Comparison of ENCODE assay signal across 30 cellular contexts in genomic region chr18:460302-460701, GRCh38. TPM values are rescaled to one million over a fixed set of nuclear protein-coding genes. Genes with fewer than 3 reads are reported as not detected.
"Had no signal": no experiment of that assay in that cellular context is flagged by ENCODE, and none has a peak within 500 bp of the region (broad histone marks: within the 10 kb centered on the region; RNA-seq: fewer than 3 reads in every experiment).

No MANE protein-coding gene starts in this region.

- H3K9me3 ChIP-seq: adrenal gland, body of pancreas, breast epithelium, SJSA1 had no signal

- H3K4me3 ChIP-seq: adrenal gland, body of pancreas, breast epithelium, SJSA1 had no signal

- H3K4me3 Mint-ChIP-seq: activated B cell treated with CpG ODN at 0.5 μM for 24 hours; activated CD4-positive, alpha-beta memory T cell treated with anti-CD3 and anti-CD28 coated beads for 36 hours; activated naive CD4-positive, alpha-beta T cell treated with anti-CD3 and anti-CD28 coated beads for 36 hours; activated T-cell treated with anti-CD3 and anti-CD28 coated beads, Interleukin-2, amount 50 U/mL, for 4 hours; activated T-helper 1 cell treated with anti-CD3 and anti-CD28 coated beads, Interleukin-12 subunit alpha, Interleukin-12 subunit beta, Interleukin-2, Interleukin-4 antibody, amounts not matched to agents 30 ng/mL and 10 ng/mL and 1 ng/mL, durations not matched to agents 14 hours and 24 hours and 36 hours; T-cell had no signal

- DNase-seq: activated B cell treated with CpG ODN at 0.5 μM for 24 hours; activated CD4-positive, alpha-beta memory T cell treated with anti-CD3 and anti-CD28 coated beads for 36 hours; activated CD4-positive, alpha-beta T cell treated with anti-CD3 and anti-CD28 coated beads for 4 hours; activated CD4-positive, alpha-beta T cell treated with anti-CD3 and anti-CD28 coated beads, Interleukin-2, amount 50 U/mL, for 1 hour; activated CD4-positive, CD25-positive, alpha-beta regulatory T cell treated with anti-CD3 and anti-CD28 coated beads, Interleukin-2, amount 50 U/mL, for 72 hours; activated CD8-positive, alpha-beta memory T cell treated with anti-CD3 and anti-CD28 coated beads, Interleukin-2, amount 50 U/mL, for 4 hours; activated gamma-delta T cell treated with Interleukin-2 at 50 U/mL for 16 hours; activated naive CD4-positive, alpha-beta T cell treated with anti-CD3 and anti-CD28 coated beads for 36 hours; activated T-cell treated with anti-CD3 and anti-CD28 coated beads for 4 hours; activated T-cell treated with anti-CD3 and anti-CD28 coated beads, Interleukin-2, amount 50 U/mL, for 4 hours; adrenal gland; body of pancreas; MM.1S; MV-4-11; NCI-H1092; NCI-H1436 treated with DMSO at 0.1 percent for 48 hours; NCI-H1694 treated with DMSO at 0.1 percent for 48 hours; NCI-H2029; NCI-H345; NCI-H524 treated with DMSO at 0.1 percent for 48 hours; SHP77 treated with DMSO at 0.1 percent for 48 hours; T-cell; T-helper 2 cell; T-helper 9 cell had no signal

- H3K27ac ChIP-seq: adrenal gland, body of pancreas, breast epithelium, KMS-11, SJSA1, VCaP had no signal

- H3K9ac ChIP-seq: KMS-11 had no signal

- H3K4me2 ChIP-seq: KMS-11 had no signal

- H3K27ac Mint-ChIP-seq: activated B cell treated with CpG ODN at 0.5 μM for 24 hours; activated CD4-positive, alpha-beta memory T cell treated with anti-CD3 and anti-CD28 coated beads for 36 hours; activated naive CD4-positive, alpha-beta T cell treated with anti-CD3 and anti-CD28 coated beads for 36 hours; activated naive CD4-positive, alpha-beta T cell treated with anti-CD3 and anti-CD28 coated beads, Interleukin-2, amount 50 U/mL, for 72 hours; activated T-helper 1 cell treated with anti-CD3 and anti-CD28 coated beads, Interleukin-12 subunit alpha, Interleukin-12 subunit beta, Interleukin-2, Interleukin-4 antibody, amounts not matched to agents 30 ng/mL and 10 ng/mL and 1 ng/mL, durations not matched to agents 14 hours and 24 hours and 36 hours; T-cell had no signal

- H3K36me3 Mint-ChIP-seq: activated CD4-positive, alpha-beta memory T cell treated with anti-CD3 and anti-CD28 coated beads for 36 hours; activated naive CD4-positive, alpha-beta T cell treated with anti-CD3 and anti-CD28 coated beads, Interleukin-2, amount 50 U/mL, for 72 hours; T-cell had no signal

- H3K9me3 Mint-ChIP-seq: activated B cell treated with CpG ODN at 0.5 μM for 24 hours; activated CD4-positive, alpha-beta memory T cell treated with anti-CD3 and anti-CD28 coated beads for 36 hours; activated naive CD4-positive, alpha-beta T cell treated with anti-CD3 and anti-CD28 coated beads, Interleukin-2, amount 50 U/mL, for 72 hours; activated T-cell treated with anti-CD3 and anti-CD28 coated beads, Interleukin-2, amount 50 U/mL, for 4 hours; activated T-helper 1 cell treated with anti-CD3 and anti-CD28 coated beads, Interleukin-12 subunit alpha, Interleukin-12 subunit beta, Interleukin-2, Interleukin-4 antibody, amounts not matched to agents 30 ng/mL and 10 ng/mL and 1 ng/mL, durations not matched to agents 14 hours and 24 hours and 36 hours had no signal

- H3K27me3 ChIP-seq: adrenal gland, body of pancreas, breast epithelium, SJSA1 had no signal

- H3K36me3 ChIP-seq: adrenal gland, breast epithelium, SJSA1 had no signal

- H3K4me1 Mint-ChIP-seq: T-cell had no signal

- H3K4me1 ChIP-seq: body of pancreas had no signal

RNA-seq across cellular contexts. Expression of gene COLEC12, which starts 40.2 kb away (rescaled TPM):
- total RNA-seq: activated B cell treated with CpG ODN at 0.5 μM for 24 hours; activated CD4-positive, alpha-beta memory T cell treated with anti-CD3 and anti-CD28 coated beads for 36 hours; activated naive CD4-positive, alpha-beta T cell treated with anti-CD3 and anti-CD28 coated beads for 36 hours; activated naive CD4-positive, alpha-beta T cell treated with anti-CD3 and anti-CD28 coated beads, Interleukin-2, amount 50 U/mL, for 72 hours; activated T-helper 1 cell treated with anti-CD3 and anti-CD28 coated beads, Interleukin-12 subunit alpha, Interleukin-12 subunit beta, Interleukin-2, Interleukin-4 antibody, amounts not matched to agents 30 ng/mL and 10 ng/mL and 1 ng/mL, durations not matched to agents 14 hours and 24 hours and 36 hours had no signal
